In genomic region chr10:10320981-10321380, GRCh38 we compare ENCODE assay signal across 27 cellular contexts.
DNase-seq lines count a peak whose midpoint lies in the region; ATAC-seq, FAIRE-seq and TF ChIP-seq lines count a peak whose summit lies in the region.
"Had no signal": no experiment of that assay in that cellular context is flagged by ENCODE, and none has a peak within 500 bp of the region (broad histone marks: within the 10 kb centered on the region; RNA-seq: fewer than 3 reads in every experiment).

No MANE protein-coding gene starts in this region.

- peaks cover 12% of the 10 kb centered on the region for H3K27me3 Mint-ChIP-seq in activated CD4-positive, alpha-beta T cell treated with anti-CD3 and anti-CD28 coated beads for 36 hours
- H3K27me3 Mint-ChIP-seq: memory B cell; stimulated activated naive B cell treated with anti-CD40 and anti-IgM and Interleukin-4, amounts not matched to agents 10 μg/mL and 1 μg/mL and 100 μg/mL, for 72 hours had no signal

- CTCF ChIA-PET in activated CD4-positive, alpha-beta T cell treated with anti-CD3 and anti-CD28 coated beads for 36 hours (lab: Charles Lee): no interaction called here

- H3K4me1 Mint-ChIP-seq in activated CD4-positive, alpha-beta T cell treated with anti-CD3 and anti-CD28 coated beads for 36 hours: peaks cover 2% of the 10 kb centered on the region
- H3K4me1 Mint-ChIP-seq: memory B cell; stimulated activated naive B cell treated with anti-CD40 and anti-IgM and Interleukin-4, amounts not matched to agents 10 μg/mL and 1 μg/mL and 100 μg/mL, for 72 hours had no signal

- peak; percentile 55 for ATAC-seq in activated CD4-positive, alpha-beta T cell treated with anti-CD3 and anti-CD28 coated beads for 36 hours
- no peak for ATAC-seq in psoas muscle
- ATAC-seq: activated CD4-positive, CD25-positive, alpha-beta regulatory T cell treated with anti-CD3 and anti-CD28 coated beads, Interleukin-2, amount 50 U/mL, for 24 hours; left cardiac atrium; stimulated activated naive B cell treated with anti-CD40 and anti-IgM and Interleukin-4, amounts not matched to agents 10 μg/mL and 1 μg/mL and 100 μg/mL, for 72 hours had no signal

- POLR2A ChIA-PET in activated CD4-positive, alpha-beta T cell treated with anti-CD3 and anti-CD28 coated beads for 36 hours (lab: Charles Lee): no interaction called here

- no peaks in the 10 kb centered on the region for H3K36me3 ChIP-seq in brain microvascular endothelial cell (replicated peaks)
- no peaks in the 10 kb centered on the region for H3K36me3 ChIP-seq in psoas muscle (ENCODE audit: insufficient read depth in 1 of 2, low read depth in 1 of 2)
- H3K36me3 ChIP-seq: adrenal gland, BE2C had no signal

- H3K4me3 Mint-ChIP-seq in activated CD4-positive, alpha-beta T cell treated with anti-CD3 and anti-CD28 coated beads for 36 hours: no peak overlapping the region
- H3K4me3 Mint-ChIP-seq: activated T-cell treated with anti-CD3 and anti-CD28 coated beads, Interleukin-2, amount 50 U/mL, for 24 hours; memory B cell; stimulated activated naive B cell treated with anti-CD40 and anti-IgM and Interleukin-4, amounts not matched to agents 10 μg/mL and 1 μg/mL and 100 μg/mL, for 72 hours had no signal

- H3K27me3 ChIP-seq in brain microvascular endothelial cell (replicated peaks) (no peaks in the 10 kb centered on the region), psoas muscle (ENCODE audit: insufficient read depth in 3 of 3, low read length in 2 of 3) (no peaks in the 10 kb centered on the region)
- H3K27me3 ChIP-seq: adrenal gland, BE2C, dorsolateral prefrontal cortex had no signal

- H3K9me3 Mint-ChIP-seq in activated CD4-positive, alpha-beta T cell treated with anti-CD3 and anti-CD28 coated beads for 36 hours (ENCODE audit: low read depth): no peaks in the 10 kb centered on the region
- H3K9me3 Mint-ChIP-seq: activated T-cell treated with anti-CD3 and anti-CD28 coated beads, Interleukin-2, amount 50 U/mL, for 24 hours had no signal

- 17 to 25% (median 17%) methylated on average over 3 of the region's 3 CpGs for WGBS in psoas muscle, 3 donors

- intact Hi-C loops in activated CD4-positive, alpha-beta T cell treated with anti-CD3 and anti-CD28 coated beads for 36 hours (cut with DNase I, micrococcal nuclease): no loop called here
- intact Hi-C loops in psoas muscle (cut with DNase I): no loop called here

- H3K4me1 ChIP-seq in psoas muscle: no peaks in the 10 kb centered on the region
- H3K4me1 ChIP-seq: adrenal gland, BE2C had no signal

- H3K27ac Mint-ChIP-seq in activated CD4-positive, alpha-beta T cell treated with anti-CD3 and anti-CD28 coated beads for 36 hours: no peak overlapping the region
- H3K27ac Mint-ChIP-seq: activated T-cell treated with anti-CD3 and anti-CD28 coated beads, Interleukin-2, amount 50 U/mL, for 24 hours; memory B cell; stimulated activated naive B cell treated with anti-CD40 and anti-IgM and Interleukin-4, amounts not matched to agents 10 μg/mL and 1 μg/mL and 100 μg/mL, for 72 hours had no signal

- no peak for DNase-seq in activated CD4-positive, alpha-beta T cell treated with anti-CD3 and anti-CD28 coated beads for 36 hours
- no peak for DNase-seq in activated CD4-positive, alpha-beta T cell treated with anti-CD3 and anti-CD28 coated beads for 48 hours
- peak; percentile 68 for DNase-seq in brain microvascular endothelial cell
- peak; percentile 72 for DNase-seq in fibroblast of pulmonary artery (ENCODE audit: low read depth)
- DNase-seq in T-helper 1 cell: no peak
- DNase-seq in HTR-8/SVneo (ENCODE audit: insufficient read length, low spot score): no peak
- no peak for DNase-seq in psoas muscle
- DNase-seq in LoVo (ENCODE audit: low spot score): no peak
- DNase-seq: activated T-cell treated with anti-CD3 and anti-CD28 coated beads, Interleukin-2, amount 50 U/mL, for 24 hours; adrenal gland; BE2C; central memory CD4-positive, alpha-beta T cell; DMS79; dorsolateral prefrontal cortex; left cardiac atrium; NCI-H146; NCI-H2171; RPMI8226; SK-N-SH; stimulated activated CD4-positive, alpha-beta T cell treated with anti-CD3 and anti-CD28 coated beads, Interleukin-2, amount 100 ng/mL, for 48 hours; stimulated activated naive B cell treated with anti-CD40 and anti-IgM and Interleukin-4, amounts not matched to agents 10 μg/mL and 1 μg/mL and 100 μg/mL, for 72 hours had no signal

- H3K4me3 ChIP-seq in brain microvascular endothelial cell (ENCODE audit: low read depth, low read length) (no peak overlapping the region), fibroblast of pulmonary artery (replicated peaks; ENCODE audit: low read depth, low read length) (no peak overlapping the region), psoas muscle (no peak overlapping the region)
- H3K4me3 ChIP-seq: adrenal gland, dorsolateral prefrontal cortex had no signal

- H3K36me3 Mint-ChIP-seq in activated CD4-positive, alpha-beta T cell treated with anti-CD3 and anti-CD28 coated beads for 36 hours (ENCODE audit: low read depth): no peaks in the 10 kb centered on the region
- H3K36me3 Mint-ChIP-seq: memory B cell; stimulated activated naive B cell treated with anti-CD40 and anti-IgM and Interleukin-4, amounts not matched to agents 10 μg/mL and 1 μg/mL and 100 μg/mL, for 72 hours had no signal

- H3K27ac ChIP-seq in brain microvascular endothelial cell (no peak overlapping the region), psoas muscle (no peak overlapping the region)
- H3K27ac ChIP-seq: 22Rv1, adrenal gland, dorsolateral prefrontal cortex, HL-60 had no signal

- TF ChIP-seq CTCF in brain microvascular endothelial cell (IDR thresholded peaks at IDR 0.05; ENCODE audit: low read depth, low read length, missing control alignments) (no peak), fibroblast of pulmonary artery (IDR thresholded peaks at IDR 0.05; ENCODE audit: low read length, missing control alignments) (no peak), psoas muscle (IDR thresholded peaks at IDR 0.05) (no peak)

- H3K9me3 ChIP-seq in psoas muscle: no peaks in the 10 kb centered on the region
- H3K9me3 ChIP-seq: adrenal gland, BE2C had no signal

- in situ Hi-C loops in brain microvascular endothelial cell (cut with HindIII; ENCODE audit: low pct_ligation_motif_present, low sequenced_read_pairs): no loop called here

- no peak for FAIRE-seq in HTR-8/SVneo (lab: Jason Lieb, UNC)
- FAIRE-seq: GM12891, H54 had no signal

Comparison
In these comparisons a context has a peak if more than half of its experiments do, and no peak if none do; other contexts are left out.
1. DNase-seq: peak in brain microvascular endothelial cell (single experiment) and fibroblast of pulmonary artery (single experiment); none in activated CD4-positive, alpha-beta T cell treated with anti-CD3 and anti-CD28 coated beads for 36 hours (single experiment), activated CD4-positive, alpha-beta T cell treated with anti-CD3 and anti-CD28 coated beads for 48 hours (single experiment), T-helper 1 cell (0 of 5), HTR-8/SVneo (single experiment), psoas muscle (0 of 2) and LoVo (single experiment).